1 cellular context compared by ENCODE assay signal in the genomic region with DNA sequence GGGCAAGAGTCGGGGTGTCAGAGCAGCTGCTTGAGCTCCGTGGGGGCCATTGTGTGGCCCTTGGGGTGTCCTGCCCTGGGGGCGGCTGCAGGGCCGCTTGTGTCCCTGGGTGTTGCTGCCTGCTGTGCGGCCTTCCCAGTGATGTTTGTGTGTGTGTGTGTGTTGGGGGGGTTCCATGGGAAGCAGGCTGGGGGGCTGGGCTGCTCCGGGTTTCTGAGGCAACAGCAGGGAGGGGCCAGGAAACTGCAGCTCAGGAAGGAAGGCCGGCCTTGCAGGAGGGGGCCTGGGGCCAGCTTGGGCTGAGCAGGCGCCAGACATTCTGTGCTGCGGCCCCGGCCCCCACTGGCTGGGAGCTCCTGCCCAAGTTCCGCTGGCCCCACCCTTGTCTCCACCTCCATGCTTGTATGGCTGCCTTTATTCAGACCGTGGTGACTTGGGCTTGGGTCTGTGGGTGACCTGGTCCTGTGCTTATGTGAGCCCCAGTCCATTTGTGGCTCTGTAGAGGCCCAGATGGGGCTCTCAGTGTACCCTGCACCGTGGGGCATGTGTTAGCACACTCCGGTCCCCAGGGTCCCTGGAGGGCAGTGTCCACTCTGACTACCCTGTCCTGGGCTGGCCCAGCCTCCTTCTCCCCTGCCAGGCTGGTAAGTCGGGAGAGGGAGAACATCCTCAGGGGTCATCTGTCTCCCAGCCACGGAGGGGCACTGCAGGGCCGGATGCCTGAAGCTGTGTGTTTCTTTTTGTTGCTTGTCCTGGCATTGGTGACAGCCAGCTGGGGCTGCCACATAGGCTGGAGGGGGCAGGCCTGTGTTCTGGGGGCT.
TF ChIP-seq lines count a peak whose summit lies in the region.

No MANE protein-coding gene starts in this region.

TF ChIP-seq in HCT116, 20 proteins besides CTCF, POLR2A, EP300 and RAD21 (continued from another document):
- TF ChIP-seq REST (IDR thresholded peaks at IDR 0.05; ENCODE audit: low read depth), result no peak
- no peak for TF ChIP-seq TCF7L2 (IDR thresholded peaks at IDR 0.05; ENCODE audit: borderline replicate concordance, extremely low read depth, insufficient read depth, insufficient read length)
- no peak for TF ChIP-seq MAX (IDR thresholded peaks at IDR 0.05)
- no peak for TF ChIP-seq FOSL1 (IDR thresholded peaks at IDR 0.05; ENCODE audit: low read depth)
- no peak for TF ChIP-seq CEBPB (IDR thresholded peaks at IDR 0.05; ENCODE audit: low read depth)
- no peak for TF ChIP-seq ZNF274 (IDR thresholded peaks at IDR 0.05; ENCODE audit: low read depth, low read length)
- TF ChIP-seq CBX3 (IDR thresholded peaks at IDR 0.05; ENCODE audit: low read depth), result no peak
- no peak for TF ChIP-seq SRF (IDR thresholded peaks at IDR 0.05; ENCODE audit: low read depth)
- TF ChIP-seq POLR2AphosphoS5 (IDR thresholded peaks at IDR 0.05; ENCODE audit: low read depth, low read length), result no peak
- no peak for TF ChIP-seq SIN3A (IDR thresholded peaks at IDR 0.05; ENCODE audit: low read depth)
- TF ChIP-seq ZFX (IDR thresholded peaks at IDR 0.05), result no peak
- TF ChIP-seq JUND (IDR thresholded peaks at IDR 0.05), result no peak
- no peak for TF ChIP-seq YY1 (IDR thresholded peaks at IDR 0.05; ENCODE audit: extremely low read depth, insufficient replicate concordance, low read depth, low read length)
- no peak for TF ChIP-seq EZH2phosphoT487 (IDR thresholded peaks at IDR 0.05; ENCODE audit: borderline replicate concordance)
- no peak for TF ChIP-seq EZH2 (IDR thresholded peaks at IDR 0.05)
- no peak for TF ChIP-seq SP1 (IDR thresholded peaks at IDR 0.05; ENCODE audit: low read depth)
- no peak for TF ChIP-seq EGR1 (IDR thresholded peaks at IDR 0.05; ENCODE audit: low read depth)
- TF ChIP-seq, protein P1, sequence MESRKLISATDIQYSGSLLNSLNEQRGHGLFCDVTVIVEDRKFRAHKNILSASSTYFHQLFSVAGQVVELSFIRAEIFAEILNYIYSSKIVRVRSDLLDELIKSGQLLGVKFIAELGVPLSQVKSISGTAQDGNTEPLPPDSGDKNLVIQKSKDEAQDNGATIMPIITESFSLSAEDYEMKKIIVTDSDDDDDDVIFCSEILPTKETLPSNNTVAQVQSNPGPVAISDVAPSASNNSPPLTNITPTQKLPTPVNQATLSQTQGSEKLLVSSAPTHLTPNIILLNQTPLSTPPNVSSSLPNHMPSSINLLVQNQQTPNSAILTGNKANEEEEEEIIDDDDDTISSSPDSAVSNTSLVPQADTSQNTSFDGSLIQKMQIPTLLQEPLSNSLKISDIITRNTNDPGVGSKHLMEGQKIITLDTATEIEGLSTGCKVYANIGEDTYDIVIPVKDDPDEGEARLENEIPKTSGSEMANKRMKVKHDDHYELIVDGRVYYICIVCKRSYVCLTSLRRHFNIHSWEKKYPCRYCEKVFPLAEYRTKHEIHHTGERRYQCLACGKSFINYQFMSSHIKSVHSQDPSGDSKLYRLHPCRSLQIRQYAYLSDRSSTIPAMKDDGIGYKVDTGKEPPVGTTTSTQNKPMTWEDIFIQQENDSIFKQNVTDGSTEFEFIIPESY (IDR thresholded peaks at IDR 0.05; ENCODE audit: extremely low read depth, insufficient replicate concordance, low read length), result no peak
